ENCODE assay signal across 12 cellular contexts in genomic region chr2:191171708-191172355, GRCh38. TPM values are rescaled to one million over a fixed set of nuclear protein-coding genes. Genes with fewer than 3 reads are reported as not detected.
DNase-seq lines count a peak whose midpoint lies in the region; ATAC-seq and TF ChIP-seq lines count a peak whose summit lies in the region.
"Had no signal": no experiment of that assay in that cellular context is flagged by ENCODE, and none has a peak within 500 bp of the region (broad histone marks: within the 10 kb centered on the region; RNA-seq: fewer than 3 reads in every experiment).

No MANE protein-coding gene starts in this region.

- no peaks in the 10 kb centered on the region for H3K36me3 ChIP-seq in GM23338 (ENCODE audit: insufficient read depth)
- H3K36me3 ChIP-seq: ovary had no signal

- no peaks in the 10 kb centered on the region for H3K9me2 ChIP-seq in GM23338 (ENCODE audit: insufficient read depth)

- H3K27ac Mint-ChIP-seq in GM23338 = no peak overlapping the region

- no peak overlapping the region for H3K4me3 Mint-ChIP-seq in GM23338

- H3K4me3 ChIP-seq in GM23338 = no peak overlapping the region
- H3K4me3 ChIP-seq: ovary had no signal

- peak overlapping the region; percentile 8; the same call in 1 of the 2 replicates for H2AFZ ChIP-seq in GM23338

- peaks cover 2% of the 10 kb centered on the region for H3K27me3 Mint-ChIP-seq in GM23338 (ENCODE audit: insufficient read depth, low read depth, poor library complexity)

- no peak overlapping the region for H3K4me2 ChIP-seq in GM23338

- ATAC-seq in GM23338 (no peak), GM19035 (IDR thresholded peaks at IDR 0.05; ENCODE audit: unreplicated experiment) (no peak), GM19351 (IDR thresholded peaks at IDR 0.05; ENCODE audit: unreplicated experiment) (no peak)

- no peaks in the 10 kb centered on the region for H3F3A ChIP-seq in GM23338 (replicated peaks; ENCODE audit: low read depth)

- H3K9me3 Mint-ChIP-seq in GM23338 = no peaks in the 10 kb centered on the region

- no peaks in the 10 kb centered on the region for H4K20me1 ChIP-seq in GM23338 (replicated peaks; ENCODE audit: insufficient read depth)

- peaks cover 13% of the 10 kb centered on the region for H3K4me1 Mint-ChIP-seq in GM23338

- no peak for TF ChIP-seq CTCF in GM23338 (conservative IDR thresholded peaks at IDR 0.05; ENCODE audit: low read depth in 2 of 2)

- H3K79me2 ChIP-seq in GM23338 (replicated peaks; ENCODE audit: insufficient read depth) = no peaks in the 10 kb centered on the region

- H3K27ac ChIP-seq in GM23338 (ENCODE audit: low read depth) = no peak overlapping the region
- H3K27ac ChIP-seq: ovary had no signal

- no peaks in the 10 kb centered on the region for H3K27me3 ChIP-seq in GM23338 (ENCODE audit: insufficient read depth)
- H3K27me3 ChIP-seq: ovary had no signal

- no peaks in the 10 kb centered on the region for H3K36me3 Mint-ChIP-seq in GM23338 (ENCODE audit: low read depth)

- DNase-seq in A172 (ENCODE audit: low spot score) (peak; percentile 98), GM23338 (ENCODE audit: low spot score) (peak; percentile 21), amniotic stem cell (lab: John Stamatoyannopoulos, UW) (peak; percentile 85), kidney tubule cell (ENCODE audit: low spot score) (peak; percentile 94), NCI-H146 (lab: John Stamatoyannopoulos, UW) (no peak), NCI-H1436 treated with DMSO at 0.1 percent for 48 hours (lab: John Stamatoyannopoulos, UW) (no peak)
- DNase-seq: erythroblast; NCI-H82; ovary; stimulated activated naive CD4-positive, alpha-beta T cell had no signal

- H3K4me1 ChIP-seq in GM23338 (ENCODE audit: insufficient read depth) = peaks cover 8% of the 10 kb centered on the region

TF ChIP-seq in GM23338, 12 proteins besides CTCF, POLR2A, EP300 and RAD21:
- TF ChIP-seq NANOG (IDR thresholded peaks at IDR 0.05; ENCODE audit: borderline replicate concordance) = no peak
- no peak for TF ChIP-seq STAT1 (IDR thresholded peaks at IDR 0.05; ENCODE audit: unreplicated experiment)
- no peak for TF ChIP-seq REST (IDR thresholded peaks at IDR 0.05; ENCODE audit: unreplicated experiment)
- no peak for TF ChIP-seq EZH2phosphoT487 (IDR thresholded peaks at IDR 0.05; ENCODE audit: unreplicated experiment)
- TF ChIP-seq CREB1 (CRISPR knock-in tag; IDR thresholded peaks at IDR 0.05; ENCODE audit: low read depth) = no peak

RNA-seq across cellular contexts. Expression of gene STAT4, which starts 21.0 kb away (rescaled TPM):
- 0.55 and 0.93 TPM in 2 replicates for total RNA-seq in A172 (2014; rRNA removed; shearing (Covaris generic))
- total RNA-seq in GM23338 (2014; rRNA removed; shearing (Covaris generic)) = 0.16 and 0.52 TPM in 2 replicates
- 0.30 and 0.86 TPM in 2 replicates for polyA plus RNA-seq in GM23338 (2016; fragmentation: Nextera tagmentation; extraction: Ambion mirVana)

Comparison
In these comparisons a context has a peak if more than half of its experiments do, and no peak if none do; other contexts are left out.
1. DNase-seq: peak in A172 (single experiment), GM23338 (single experiment), amniotic stem cell (single experiment) and kidney tubule cell (single experiment); none in NCI-H146 (single experiment) and NCI-H1436 treated with DMSO at 0.1 percent for 48 hours (single experiment).